In the genomic region with DNA sequence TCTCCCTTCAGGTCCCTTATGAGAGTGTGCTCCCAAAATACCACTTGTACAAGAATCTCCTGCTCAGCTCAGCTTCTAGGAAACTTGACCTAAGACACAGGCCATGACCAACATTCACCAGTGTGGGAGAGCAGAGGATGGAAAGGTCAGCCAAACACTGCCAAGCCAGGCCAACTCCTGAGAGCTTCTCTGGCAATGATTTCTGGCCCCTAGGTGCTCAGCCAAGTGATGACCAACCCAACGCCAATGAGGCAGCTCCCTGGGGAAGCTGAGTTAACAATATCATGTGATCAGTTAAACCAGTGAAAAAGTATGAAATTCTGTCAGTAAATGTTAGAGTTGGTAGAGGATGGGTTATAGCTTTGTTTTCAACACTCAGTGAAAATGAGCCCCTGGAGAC, we compare ENCODE assay signal across 15 cellular contexts. TPM values are rescaled to one million over a fixed set of nuclear protein-coding genes. Genes with fewer than 3 reads are reported as not detected.
DNase-seq lines count a peak whose midpoint lies in the region; TF ChIP-seq lines count a peak whose summit lies in the region.
"Had no signal": no experiment of that assay in that cellular context is flagged by ENCODE, and none has a peak within 500 bp of the region (broad histone marks: within the 10 kb centered on the region; RNA-seq: fewer than 3 reads in every experiment).

No MANE protein-coding gene starts in this region.

- H3K9me2 ChIP-seq in GM23248 (ENCODE audit: insufficient read depth), result no peaks in the 10 kb centered on the region

- H3K4me1 ChIP-seq in GM23248 (ENCODE audit: insufficient read depth), result no peaks in the 10 kb centered on the region
- H3K4me1 ChIP-seq: HAP-1 had no signal

- no peaks in the 10 kb centered on the region for H3K79me2 ChIP-seq in GM23248 (ENCODE audit: insufficient read depth)

- in situ Hi-C loops in GM23248 (cut with MboI), result no loop called here

- no peaks in the 10 kb centered on the region for H3F3A ChIP-seq in GM23248 (ENCODE audit: insufficient read depth)

- no peaks in the 10 kb centered on the region for H3K36me3 ChIP-seq in GM23248 (ENCODE audit: low read depth)
- H3K36me3 ChIP-seq: HAP-1 had no signal

- TF ChIP-seq CTCF in cardiac fibroblast (IDR thresholded peaks at IDR 0.05; ENCODE audit: low read depth, low read length), result no peak

- 26 to 68% methylated on average over 1 of the region's 1 CpG for WGBS in GM23248 (ENCODE audit: low coverage in 1 of 2, low lambda C conversion rate in 2 of 2, missing lambda C conversion rate in 2 of 2), 2 experiments

- no peak overlapping the region for H3K9ac ChIP-seq in GM23248

- H2AFZ ChIP-seq in GM23248, result no peak overlapping the region

- H3K4me2 ChIP-seq in GM23248 (ENCODE audit: unreplicated experiment), result no peak overlapping the region

- H3K9me3 ChIP-seq in GM23248 (ENCODE audit: low read depth), result no peaks in the 10 kb centered on the region
- H3K9me3 ChIP-seq: HAP-1 had no signal

- no peaks in the 10 kb centered on the region for H4K20me1 ChIP-seq in GM23248 (ENCODE audit: insufficient read depth)

- H3K4me3 ChIP-seq in GM23248 (no peak overlapping the region), cardiac fibroblast (replicated peaks in 1 of 2; ENCODE audit: low read depth in 2 of 2, low read length in 2 of 2) (no peak overlapping the region)
- H3K4me3 ChIP-seq: GM12878, HAP-1 had no signal

- DNase-seq in GM23248, result peak; percentile 26
- DNase-seq in cardiac fibroblast (ENCODE audit: low read depth in 2 of 2), result peak; percentile 7 to 45
- DNase-seq in fibroblast of gingiva (ENCODE audit: low read depth), result peak; percentile 53
- DNase-seq in stromal cell of bone marrow (ENCODE audit: low read depth), result peak; percentile 26
- DNase-seq in activated CD4-positive, alpha-beta T cell treated with anti-CD3 and anti-CD28 coated beads, Interleukin-2, amount 50 U/mL, for 48 hours, result no peak
- no peak for DNase-seq in NCI-H82 (lab: John Stamatoyannopoulos, UW)
- DNase-seq in midbrain (lab: John Stamatoyannopoulos, UW), result no peak
- DNase-seq: C1 segment of cervical spinal cord; CD4-positive, alpha-beta T cell; DMS79; GOT3 had no signal

- H3K27me3 ChIP-seq in GM23248 (replicated peaks; ENCODE audit: insufficient read depth), result no peaks in the 10 kb centered on the region

- H3K27ac ChIP-seq in GM23248, result no peak overlapping the region
- H3K27ac ChIP-seq: HL-60 had no signal

RNA-seq across cellular contexts. Expression of gene FLT1, which starts 49.1 kb away (rescaled TPM):
- total RNA-seq in GM23248 (2014; rRNA removed; shearing (Covaris generic)), result 18.6 and 26.6 TPM in 2 replicates
- 11.3 and 12.9 TPM in 2 replicates for polyA plus RNA-seq in GM23248 (2016; fragmentation: Nextera tagmentation; extraction: Ambion mirVana)
- total RNA-seq: G401 had no signal

Comparison
In these comparisons a context has a peak if more than half of its experiments do, and no peak if none do; other contexts are left out.
1. DNase-seq: peak in GM23248 (single experiment), cardiac fibroblast (2 of 2), fibroblast of gingiva (single experiment) and stromal cell of bone marrow (single experiment); none in activated CD4-positive, alpha-beta T cell treated with anti-CD3 and anti-CD28 coated beads, Interleukin-2, amount 50 U/mL, for 48 hours (0 of 2), NCI-H82 (single experiment) and midbrain (single experiment).